Comparison of ENCODE assay signal across 18 cellular contexts in the genomic region with DNA sequence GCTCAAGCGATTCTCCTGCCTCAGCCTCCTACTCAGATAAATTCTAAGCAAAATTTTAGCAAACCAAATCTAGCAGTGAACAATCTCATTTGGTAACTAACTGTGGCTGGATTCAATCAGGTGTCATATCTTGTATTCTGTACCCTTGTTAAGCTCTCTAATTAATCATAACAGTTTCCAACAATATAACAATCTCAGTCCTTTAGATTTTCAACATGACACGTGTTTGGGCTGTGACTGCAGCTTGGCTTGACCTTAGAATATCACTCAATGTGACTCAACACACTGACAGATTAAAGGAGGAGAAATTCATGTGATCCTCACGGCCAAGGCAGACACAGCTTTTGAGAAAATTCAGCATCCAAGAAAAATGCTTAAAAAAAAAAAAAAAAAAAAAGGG.
DNase-seq lines count a peak whose midpoint lies in the region; ATAC-seq and TF ChIP-seq lines count a peak whose summit lies in the region.
"Had no signal": no experiment of that assay in that cellular context is flagged by ENCODE, and none has a peak within 500 bp of the region (broad histone marks: within the 10 kb centered on the region; RNA-seq: fewer than 3 reads in every experiment).

No MANE protein-coding gene starts in this region.

- H3K23ac ChIP-seq in IMR-90 (ENCODE audit: low read depth, low read length) = no peak overlapping the region

- H2AFZ ChIP-seq in IMR-90 (replicated peaks; ENCODE audit: low read length, poor library complexity) (no peak overlapping the region), fibroblast of lung (ENCODE audit: low read length) (no peak overlapping the region), osteoblast (ENCODE audit: low read length) (no peak overlapping the region)

- no peak overlapping the region for H3K14ac ChIP-seq in IMR-90 (replicated peaks; ENCODE audit: low read depth, low read length)

- WGBS in IMR-90 (ENCODE audit: extremely low coverage in 2 of 2, insufficient read length in 1 of 2), 2 experiments = no CpG with 5 or more reads among the region's 3 CpGs

- H3K9ac ChIP-seq in IMR-90 (ENCODE audit: low read depth, low read length) = no peak overlapping the region
- no peak overlapping the region for H3K9ac ChIP-seq in fibroblast of lung (ENCODE audit: insufficient read depth, low read length)

- in situ Hi-C loops in IMR-90 (cut with MboI; ENCODE audit: low sequenced_read_pairs) = no loop called here
- in situ Hi-C loops in gastrocnemius medialis (cut with MboI; ENCODE audit: low sequenced_read_pairs in 4 of 4) = no loop called here

- no peak overlapping the region for H3K27ac ChIP-seq in IMR-90 (ENCODE audit: insufficient read depth, low read length)
- H3K27ac ChIP-seq in fibroblast of lung (ENCODE audit: insufficient read depth, low read length) = peak overlapping the region; percentile 13
- H3K27ac ChIP-seq in osteoblast (ENCODE audit: low read depth, low read length) = no peak overlapping the region
- H3K27ac ChIP-seq in gastrocnemius medialis = no peak overlapping the region
- H3K27ac ChIP-seq: esophagus muscularis mucosa, prostate gland had no signal

- POLR2A ChIA-PET in IMR-90 (lab: Charles Lee; ENCODE audit: unreplicated experiment) = interaction anchor here (0.6 to 0.7 kb wide), 3 partner anchors 34 to 363 kb away, joined by 3 to 8 read pairs (median 5); no protein-coding TSS in a partner anchor

- H3K79me1 ChIP-seq in IMR-90 (ENCODE audit: low read depth in 1 of 2, low read length in 2 of 2) = 0 out of 4 replicates have a peak, but pooled peaks cover 0 to 4% of the 10 kb centered on the region in 2 experiments

- TF ChIP-seq CTCF in IMR-90 (conservative IDR thresholded peaks at IDR 0.05; ENCODE audit: low read depth, low read length) = no peak
- TF ChIP-seq CTCF in fibroblast of lung (conservative IDR thresholded peaks at IDR 0.05 in 1 of 2, IDR thresholded peaks at IDR 0.05 in 1 of 2; ENCODE audit: low read depth in 1 of 2, low read length in 2 of 2) = no peak
- TF ChIP-seq CTCF in osteoblast (IDR thresholded peaks at IDR 0.05; ENCODE audit: extremely low read depth, low read depth, low read length) = no peak
- TF ChIP-seq CTCF in gastrocnemius medialis (IDR thresholded peaks at IDR 0.05 in 4 of 5, conservative IDR thresholded peaks at IDR 0.05 in 1 of 5) = no peak

- H3K79me2 ChIP-seq in fibroblast of lung (ENCODE audit: control insufficient read depth, insufficient read depth, low read length) (no peaks in the 10 kb centered on the region), osteoblast (ENCODE audit: insufficient read depth, low read length) (no peaks in the 10 kb centered on the region)

- H2AK5ac ChIP-seq in IMR-90 (ENCODE audit: low read depth, low read length) = no peak overlapping the region

- H3K4me3 ChIP-seq in IMR-90 (ENCODE audit: insufficient read depth, low read depth, low read length) (no peak overlapping the region), fibroblast of lung (replicated peaks in 1 of 4; ENCODE audit: control extremely low read depth in 1 of 4, insufficient read depth in 1 of 4, low read depth in 3 of 4, low read length in 4 of 4) (no peak overlapping the region), osteoblast (ENCODE audit: insufficient read depth, low read length) (no peak overlapping the region), gastrocnemius medialis (no peak overlapping the region)
- H3K4me3 ChIP-seq: esophagus muscularis mucosa, prostate gland had no signal

- peaks cover 3% of the 10 kb centered on the region for H3K9me3 ChIP-seq in IMR-90 (ENCODE audit: control insufficient read depth, insufficient read depth, low read length)
- H3K9me3 ChIP-seq in fibroblast of lung (ENCODE audit: control insufficient read depth, insufficient read depth, low read depth, low read length) = no peaks in the 10 kb centered on the region
- H3K9me3 ChIP-seq in osteoblast (ENCODE audit: low read depth, low read length) = no peaks in the 10 kb centered on the region
- no peaks in the 10 kb centered on the region for H3K9me3 ChIP-seq in gastrocnemius medialis
- H3K9me3 ChIP-seq: esophagus muscularis mucosa, prostate gland had no signal

- H2AK9ac ChIP-seq in IMR-90 (replicated peaks; ENCODE audit: low read depth, low read length, poor library complexity) = no peak overlapping the region

- H4K91ac ChIP-seq in IMR-90 (ENCODE audit: insufficient read depth, low read depth, low read length) = no peak overlapping the region

- no peaks in the 10 kb centered on the region for H4K20me1 ChIP-seq in IMR-90 (ENCODE audit: insufficient read depth, low read length)
- no peaks in the 10 kb centered on the region for H4K20me1 ChIP-seq in fibroblast of lung (ENCODE audit: control insufficient read depth, extremely low read depth, insufficient read depth, low read length)
- H4K20me1 ChIP-seq in osteoblast (ENCODE audit: insufficient read depth, low read length) = no peaks in the 10 kb centered on the region

- H3K27me3 ChIP-seq in IMR-90 (ENCODE audit: control insufficient read depth, insufficient read depth, low read length) (no peaks in the 10 kb centered on the region; the same call in 1 of the 2 replicates), fibroblast of lung (ENCODE audit: control insufficient read depth, insufficient read depth, low read length) (peaks cover 3% of the 10 kb centered on the region), osteoblast (ENCODE audit: insufficient read depth, low read length) (peaks cover 29% of the 10 kb centered on the region), gastrocnemius medialis (peaks cover 0 to 3% (median 0%) of the 10 kb centered on the region in 3 donors)

- no TSS peak for BruUV-seq in IMR-90 (replicated peaks; lab: Mats Ljungman, UMichigan)

- CTCF ChIA-PET in IMR-90 (lab: Yijun Ruan, JAX) = no interaction called here

- no peak overlapping the region for H3K18ac ChIP-seq in IMR-90 (ENCODE audit: low read depth, low read length)

- dilution Hi-C loops in IMR-90 (cut with HindIII; ENCODE audit: low sequenced_read_pairs, unreplicated experiment) = no loop called here

- H2BK5ac ChIP-seq in IMR-90 (ENCODE audit: low read depth, low read length, poor library complexity, severe bottlenecking) = no peak overlapping the region

- no peak overlapping the region for H3K4ac ChIP-seq in IMR-90 (ENCODE audit: low read depth, low read length)

- no peak overlapping the region for H2BK120ac ChIP-seq in IMR-90 (ENCODE audit: low read depth, low read length)

- H2BK20ac ChIP-seq in IMR-90 (ENCODE audit: low read depth, low read length) = no peak overlapping the region

- no peaks in the 10 kb centered on the region for H3K36me3 ChIP-seq in IMR-90 (ENCODE audit: control insufficient read depth, insufficient read depth, low read length)
- no peaks in the 10 kb centered on the region for H3K36me3 ChIP-seq in fibroblast of lung (ENCODE audit: control insufficient read depth, insufficient read depth, low read length)
- H3K36me3 ChIP-seq in osteoblast (ENCODE audit: insufficient read depth, low read length) = no peaks in the 10 kb centered on the region
- peaks cover 0 to 7% of the 10 kb centered on the region in 2 donors for H3K36me3 ChIP-seq in gastrocnemius medialis
- H3K36me3 ChIP-seq: prostate gland had no signal

- peaks cover 4% of the 10 kb centered on the region; the same call in 1 of the 2 replicates for H3K4me1 ChIP-seq in IMR-90 (ENCODE audit: control insufficient read depth, insufficient read depth, low read length)
- H3K4me1 ChIP-seq in fibroblast of lung (ENCODE audit: control insufficient read depth, extremely low read depth, insufficient read depth, low read length) = peaks cover 8% of the 10 kb centered on the region
- H3K4me1 ChIP-seq in osteoblast (ENCODE audit: insufficient read depth, low read length) = peaks cover 5% of the 10 kb centered on the region
- H3K4me1 ChIP-seq in gastrocnemius medialis = no peaks in the 10 kb centered on the region
- H3K4me1 ChIP-seq: prostate gland had no signal

- H3K4me2 ChIP-seq in IMR-90 (ENCODE audit: low read depth, low read length) (no peak overlapping the region), fibroblast of lung (ENCODE audit: extremely low read depth, insufficient read depth, low read length) (no peak overlapping the region), osteoblast (ENCODE audit: insufficient read depth, low read length) (no peak overlapping the region)

- no peak overlapping the region for H4K8ac ChIP-seq in IMR-90 (ENCODE audit: low read depth in 2 of 2, low read length in 2 of 2)

- peaks cover 3% of the 10 kb centered on the region; the same call in 1 of the 2 replicates for H3K9me1 ChIP-seq in IMR-90 (ENCODE audit: insufficient read depth, low read length)

- no peak overlapping the region for H4K5ac ChIP-seq in IMR-90 (ENCODE audit: low read depth, low read length)

- peak; percentile 57 for DNase-seq in EH (ENCODE audit: low read depth)
- peak; percentile 78 for DNase-seq in IMR-90
- DNase-seq in fibroblast of lung (ENCODE audit: low read depth in 2 of 2) = peak; percentile 62 to 86
- DNase-seq in osteoblast (ENCODE audit: insufficient read length, low spot score, missing footprints) = peak; percentile 96
- DNase-seq in NCI-H524 (lab: John Stamatoyannopoulos, UW) = no peak
- DNase-seq in AML-193 (lab: John Stamatoyannopoulos, UW) = no peak
- DNase-seq in gastrocnemius medialis = no peak
- no peak for DNase-seq in Right ventricle myocardium superior
- DNase-seq: activated CD4-positive, alpha-beta T cell treated with anti-CD3 and anti-CD28 coated beads, Interleukin-2, amount 50 U/mL, for 4 hours; activated effector memory CD4-positive, alpha-beta T cell treated with Interleukin-2 at 50 U/mL for 16 hours; CD4-positive, alpha-beta T cell; immature natural killer cell; left ventricle myocardium superior; NCI-H1105 treated with DMSO at 0.1 percent for 48 hours; NCI-H2107; NCI-H526 had no signal

- no peak overlapping the region for H2BK15ac ChIP-seq in IMR-90 (ENCODE audit: low read depth, low read length)

- no peak for TF ChIP-seq RAD21 in IMR-90 (IDR thresholded peaks at IDR 0.05; ENCODE audit: low read length)

- intact Hi-C loops in IMR-90 (cut with micrococcal nuclease) (no loop called here), gastrocnemius medialis (cut with DNase I; ENCODE audit: low total_unique reads) (no loop called here), Right ventricle myocardium superior (cut with DNase I) (no loop called here)

- TF ChIP-seq POLR2A in IMR-90 (IDR thresholded peaks at IDR 0.05; ENCODE audit: low read depth, low read length) (no peak), gastrocnemius medialis (IDR thresholded peaks at IDR 0.05) (no peak)

- ATAC-seq in IMR-90 (ENCODE audit: low read depth) = no peak
- ATAC-seq in gastrocnemius medialis = no peak
- ATAC-seq in Right ventricle myocardium superior (ENCODE audit: poor library complexity) = no peak
- ATAC-seq: left ventricle myocardium superior had no signal

- H3K56ac ChIP-seq in IMR-90 (ENCODE audit: extremely low read depth, insufficient read depth, low read length) = no peak overlapping the region

TF ChIP-seq in IMR-90, 13 proteins besides CTCF, POLR2A, EP300 and RAD21 (continues in another document):
- TF ChIP-seq FOS (IDR thresholded peaks at IDR 0.05; ENCODE audit: low read depth, low read length) (0 out of 2 replicates have a peak, but pooled peaks have one; percentile 24), BHLHE40 (IDR thresholded peaks at IDR 0.05; ENCODE audit: low read depth, low read length) (peak; percentile 76)

Comparison
In these comparisons a context has a peak if more than half of its experiments do, and no peak if none do; other contexts are left out.
1. DNase-seq: peak in EH (single experiment), IMR-90 (single experiment), fibroblast of lung (2 of 2) and osteoblast (single experiment); none in NCI-H524 (0 of 2), AML-193 (0 of 2), gastrocnemius medialis (0 of 2) and Right ventricle myocardium superior (single experiment).